19 cellular contexts compared by ENCODE assay signal in the genomic region with DNA sequence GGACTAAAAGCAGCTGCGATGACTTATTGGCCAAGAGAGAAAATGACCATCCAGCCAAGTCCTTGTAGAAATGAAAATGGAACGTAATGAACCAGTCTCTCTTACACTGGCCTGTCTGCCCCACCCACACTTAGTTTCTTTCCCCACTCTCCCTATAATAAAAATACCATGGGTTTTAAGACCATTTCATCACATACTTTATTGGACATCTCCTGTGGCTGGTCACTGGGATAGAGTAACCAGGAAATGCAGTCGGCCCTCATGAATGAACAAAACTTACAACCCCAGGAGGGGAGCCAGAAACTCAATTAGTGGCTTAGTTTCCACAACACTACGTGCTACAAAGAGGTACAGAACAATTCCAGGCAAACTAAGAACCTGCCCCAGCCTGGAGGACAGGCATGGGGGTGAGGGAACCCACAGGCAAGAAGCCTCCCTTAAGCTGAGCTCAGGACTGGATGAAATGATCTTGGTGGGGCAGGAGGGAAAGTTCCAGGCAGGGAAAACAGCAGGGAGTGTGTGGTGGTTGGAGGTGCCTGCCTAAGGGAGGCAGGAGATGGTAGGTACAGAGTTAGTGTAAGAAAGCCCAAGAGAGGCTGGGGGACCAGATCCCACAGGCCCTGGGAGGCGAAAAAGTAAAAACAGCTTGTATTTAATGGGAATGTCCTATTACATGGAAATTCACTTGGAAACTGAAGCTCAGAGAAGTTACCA. TPM values are rescaled to one million over a fixed set of nuclear protein-coding genes. Genes with fewer than 3 reads are reported as not detected.
DNase-seq lines count a peak whose midpoint lies in the region; ATAC-seq and TF ChIP-seq lines count a peak whose summit lies in the region.
"Had no signal": no experiment of that assay in that cellular context is flagged by ENCODE, and none has a peak within 500 bp of the region (broad histone marks: within the 10 kb centered on the region; RNA-seq: fewer than 3 reads in every experiment).

No MANE protein-coding gene starts in this region.

- CTCF ChIA-PET in AG04449 (lab: Yijun Ruan, JAX), result interaction anchor here (0.5 to 0.9 kb wide), 2 partner anchors 13 to 28 kb away, joined by 3 read pairs; no protein-coding TSS in a partner anchor

- no peaks in the 10 kb centered on the region for H3K9me3 ChIP-seq in BLaER1 treated with 17β-estradiol and CSF1 and Interleukin-3, amounts not matched to agents 10 nM and 100 nM (replicated peaks in 1 of 11)
- H3K9me3 ChIP-seq: left lung, transverse colon had no signal

- H3K4me3 ChIP-seq in AG04449 (ENCODE audit: low read depth, low read length) (no peak overlapping the region), NB4 (ENCODE audit: low read depth, low read length) (no peak overlapping the region)
- H3K4me3 ChIP-seq in BLaER1 treated with 17β-estradiol and CSF1 and Interleukin-3, amounts not matched to agents 10 nM and 100 nM, result no peak overlapping the region
- H3K4me3 ChIP-seq: coronary artery, left lung, transverse colon had no signal

- H3K4me1 ChIP-seq in BLaER1 treated with 17β-estradiol and CSF1 and Interleukin-3, amounts not matched to agents 10 nM and 100 nM, result peaks cover 14 to 40% (median 27%) of the 10 kb centered on the region in 10 experiments
- H3K4me1 ChIP-seq in foreskin keratinocyte, result no peaks in the 10 kb centered on the region
- H3K4me1 ChIP-seq: left lung, transverse colon had no signal

- H3K27ac ChIP-seq in BLaER1 treated with 17β-estradiol and CSF1 and Interleukin-3, amounts not matched to agents 10 nM and 100 nM, result 0 out of 22 replicates have a peak overlapping the region, but pooled peaks of 1 of the 11 experiments have one; percentile 1
- H3K27ac ChIP-seq in foreskin keratinocyte, result no peak overlapping the region
- H3K27ac ChIP-seq: coronary artery, left lung, transverse colon had no signal

- no peak for TF ChIP-seq POLR2A in NB4 (IDR thresholded peaks at IDR 0.05; ENCODE audit: extremely low read depth, insufficient read length)

- H3K9ac ChIP-seq in BLaER1 treated with 17β-estradiol and CSF1 and Interleukin-3, amounts not matched to agents 10 nM and 100 nM, result no peak overlapping the region

- POLR2A ChIA-PET in AG04449 (lab: Yijun Ruan, JAX), result no interaction called here

- peaks cover 0 to 79% (median 58%) of the 10 kb centered on the region in 11 experiments; a peak in 15 of 22 replicates for H4K20me1 ChIP-seq in BLaER1 treated with 17β-estradiol and CSF1 and Interleukin-3, amounts not matched to agents 10 nM and 100 nM

- ATAC-seq in foreskin keratinocyte, result no peak
- ATAC-seq: esophagus mucosa had no signal

- DNase-seq in AG04449 (ENCODE audit: low read depth, low spot score) (peak; percentile 10), NB4 (ENCODE audit: low read depth) (peak; percentile 53), fibroblast of peridontal ligament (ENCODE audit: extremely low read depth) (peak; percentile 17), foreskin keratinocyte (no peak), AML-193 (lab: John Stamatoyannopoulos, UW) (no peak), NCI-H1930 (lab: John Stamatoyannopoulos, UW) (no peak), D341Med (ENCODE audit: low spot score) (no peak)
- DNase-seq: anterior cingulate cortex; CD4-positive, alpha-beta T cell; hypothalamus; left lung; naive thymus-derived CD4-positive, alpha-beta T cell; NCI-H1105; NCI-H345; retina; transverse colon had no signal

- H3K36me3 ChIP-seq in BLaER1 treated with 17β-estradiol and CSF1 and Interleukin-3, amounts not matched to agents 10 nM and 100 nM, result peaks cover 0 to 72% (median 64%) of the 10 kb centered on the region in 11 experiments; a peak in 20 of 22 replicates
- H3K36me3 ChIP-seq: left lung, transverse colon had no signal

- peak overlapping the region; percentile 22 to 77 (median 45); a peak in 20 of 22 replicates for H3K4me2 ChIP-seq in BLaER1 treated with 17β-estradiol and CSF1 and Interleukin-3, amounts not matched to agents 10 nM and 100 nM

- TF ChIP-seq CTCF in AG04449 (IDR thresholded peaks at IDR 0.05; ENCODE audit: insufficient read depth, low read length, missing control alignments), result no peak
- no peak for TF ChIP-seq CTCF in NB4 (IDR thresholded peaks at IDR 0.05; ENCODE audit: low read depth, low read length)
- no peak for TF ChIP-seq CTCF in foreskin keratinocyte (conservative IDR thresholded peaks at IDR 0.05)

- no peaks in the 10 kb centered on the region for H3K27me3 ChIP-seq in BLaER1 treated with 17β-estradiol and CSF1 and Interleukin-3, amounts not matched to agents 10 nM and 100 nM
- no peaks in the 10 kb centered on the region for H3K27me3 ChIP-seq in foreskin keratinocyte
- H3K27me3 ChIP-seq: left lung, transverse colon had no signal

RNA-seq across cellular contexts. Expression of gene MKI67, which starts 29.6 kb away (rescaled TPM):
- 72.8 and 102 TPM in 2 replicates for total RNA-seq in foreskin keratinocyte
- 11.9 and 17.4 TPM in 2 replicates for polyA plus RNA-seq in foreskin keratinocyte

Comparison
In these comparisons a context has a peak if more than half of its experiments do, and no peak if none do; other contexts are left out.
1. DNase-seq: peak in AG04449 (single experiment), NB4 (single experiment) and fibroblast of peridontal ligament (single experiment); none in foreskin keratinocyte (0 of 2), AML-193 (0 of 2), NCI-H1930 (0 of 2) and D341Med (single experiment).